23 cellular contexts compared by ENCODE assay signal in the genomic region with DNA sequence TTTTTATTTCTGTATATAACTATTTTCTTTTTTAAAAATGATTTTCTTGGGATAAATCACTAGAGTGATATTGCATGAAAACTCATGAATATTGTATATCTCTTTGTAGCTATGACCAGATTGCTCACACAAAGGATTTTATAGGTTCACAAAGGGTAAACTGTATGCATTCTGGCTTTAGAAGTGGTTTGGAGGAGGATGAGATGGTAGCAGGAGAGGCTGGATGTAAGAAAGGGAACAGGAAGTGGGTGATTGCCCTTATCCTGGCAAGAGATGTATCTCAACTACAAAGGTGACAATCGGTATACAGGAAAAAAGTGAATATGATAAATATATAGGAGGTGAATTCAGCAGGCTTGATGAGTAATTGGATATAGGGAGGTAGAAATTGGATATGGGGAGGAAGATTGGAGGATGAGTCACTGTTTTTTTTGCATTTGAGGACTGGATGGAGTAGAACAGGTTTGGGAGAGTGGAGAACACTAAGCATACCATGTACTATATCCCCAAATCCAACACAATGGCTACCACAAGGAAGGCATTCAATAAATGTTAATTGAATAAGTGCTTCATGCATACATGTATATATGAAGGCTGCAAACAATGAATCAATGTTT. TPM values are rescaled to one million over a fixed set of nuclear protein-coding genes. Genes with fewer than 3 reads are reported as not detected.
"Had no signal": no experiment of that assay in that cellular context is flagged by ENCODE, and none has a peak within 500 bp of the region (broad histone marks: within the 10 kb centered on the region; RNA-seq: fewer than 3 reads in every experiment).

No MANE protein-coding gene starts in this region.

- H3K4me1 ChIP-seq: left lung, testis, upper lobe of left lung had no signal

- H3K27me3 ChIP-seq: cardiac muscle cell, hepatocyte, left lung, ovary, testis, upper lobe of left lung had no signal

- H3K36me3 ChIP-seq: cardiac muscle cell, left lung, ovary, upper lobe of left lung had no signal

- H3K4me2 ChIP-seq: hepatocyte had no signal

- DNase-seq: activated CD4-positive, alpha-beta memory T cell treated with anti-CD3 and anti-CD28 coated beads for 36 hours; activated CD8-positive, alpha-beta memory T cell treated with anti-CD3 and anti-CD28 coated beads, Interleukin-2, amount 10 ng/mL, durations not matched to agents 7 days and 5 days; activated naive CD4-positive, alpha-beta T cell treated with anti-CD3 and anti-CD28 coated beads for 36 hours; activated naive CD8-positive, alpha-beta T cell treated with anti-CD3 and anti-CD28 coated beads, Interleukin-2, amount 50 U/mL, for 24 hours; activated T-cell treated with anti-CD3 and anti-CD28 coated beads, Interleukin-2, amount 50 U/mL, for 1 hour; aorta; dorsolateral prefrontal cortex; kidney; left lung; mucosa of descending colon; naive thymus-derived CD4-positive, alpha-beta T cell; ovary; T-helper 9 cell; testis; upper lobe of left lung had no signal

- H3K4me3 ChIP-seq: cardiac muscle cell, dorsolateral prefrontal cortex, hepatocyte, left lung, mucosa of descending colon, ovary, testis, upper lobe of left lung had no signal

- ATAC-seq: activated CD8-positive, alpha-beta memory T cell treated with anti-CD3 and anti-CD28 coated beads, Interleukin-2, amount 10 ng/mL, durations not matched to agents 7 days and 5 days; activated naive CD8-positive, alpha-beta T cell treated with anti-CD3 and anti-CD28 coated beads, Interleukin-2, amount 50 U/mL, for 24 hours; left lung; mucosa of descending colon; naive thymus-derived CD4-positive, alpha-beta T cell; sciatic nerve had no signal

- H3K27ac ChIP-seq: cardiac muscle cell, dorsolateral prefrontal cortex, hepatocyte, left lung, ovary, testis, upper lobe of left lung, VCaP had no signal

- H2AFZ ChIP-seq: hepatocyte had no signal

- H3K9me3 ChIP-seq: left lung, mucosa of descending colon, ovary, testis, upper lobe of left lung had no signal

- H3K79me2 ChIP-seq: hepatocyte had no signal

RNA-seq across cellular contexts. Expression of gene FGG, which starts 9.9 kb away (rescaled TPM):
- total RNA-seq: activated CD4-positive, alpha-beta memory T cell treated with anti-CD3 and anti-CD28 coated beads for 36 hours; activated CD8-positive, alpha-beta memory T cell treated with anti-CD3 and anti-CD28 coated beads, Interleukin-2, amount 10 ng/mL, durations not matched to agents 7 days and 5 days; activated naive CD4-positive, alpha-beta T cell treated with anti-CD3 and anti-CD28 coated beads for 36 hours; activated T-helper 2 cell treated with anti-CD3 and anti-CD28 coated beads, Interferon-gamma antibody, Interleukin-2, Interleukin-4, amounts not matched to agents 10 μg/mL and 5 μg/mL and 100 μg/mL, durations not matched to agents 14 hours and 24 hours and 36 hours; cardiac muscle cell; glomerular endothelial cell; naive thymus-derived CD4-positive, alpha-beta T cell; pulmonary artery endothelial cell; sciatic nerve had no signal
- polyA plus RNA-seq: esophagus; naive thymus-derived CD4-positive, alpha-beta T cell had no signal

RNA-seq across cellular contexts. Expression of gene FGA, which starts 12.0 kb away (rescaled TPM):
- total RNA-seq: activated CD4-positive, alpha-beta memory T cell treated with anti-CD3 and anti-CD28 coated beads for 36 hours; activated CD8-positive, alpha-beta memory T cell treated with anti-CD3 and anti-CD28 coated beads, Interleukin-2, amount 10 ng/mL, durations not matched to agents 7 days and 5 days; activated naive CD4-positive, alpha-beta T cell treated with anti-CD3 and anti-CD28 coated beads for 36 hours; activated T-helper 2 cell treated with anti-CD3 and anti-CD28 coated beads, Interferon-gamma antibody, Interleukin-2, Interleukin-4, amounts not matched to agents 10 μg/mL and 5 μg/mL and 100 μg/mL, durations not matched to agents 14 hours and 24 hours and 36 hours; aorta; cardiac muscle cell; glomerular endothelial cell; naive thymus-derived CD4-positive, alpha-beta T cell; pulmonary artery endothelial cell; sciatic nerve had no signal
- polyA plus RNA-seq: esophagus; naive thymus-derived CD4-positive, alpha-beta T cell; ovary had no signal

RNA-seq across cellular contexts. Expression of gene FGB, which starts 39.7 kb away (rescaled TPM):
- total RNA-seq: activated CD4-positive, alpha-beta memory T cell treated with anti-CD3 and anti-CD28 coated beads for 36 hours; activated CD8-positive, alpha-beta memory T cell treated with anti-CD3 and anti-CD28 coated beads, Interleukin-2, amount 10 ng/mL, durations not matched to agents 7 days and 5 days; activated naive CD4-positive, alpha-beta T cell treated with anti-CD3 and anti-CD28 coated beads for 36 hours; activated T-helper 2 cell treated with anti-CD3 and anti-CD28 coated beads, Interferon-gamma antibody, Interleukin-2, Interleukin-4, amounts not matched to agents 10 μg/mL and 5 μg/mL and 100 μg/mL, durations not matched to agents 14 hours and 24 hours and 36 hours; aorta; dorsolateral prefrontal cortex; glomerular endothelial cell; naive thymus-derived CD4-positive, alpha-beta T cell; pulmonary artery endothelial cell; sciatic nerve had no signal
- polyA plus RNA-seq: esophagus; naive thymus-derived CD4-positive, alpha-beta T cell; ovary had no signal
